ENCODE assay signal across 8 cellular contexts in genomic region chr15:58980351-58980939, GRCh38. TPM values are rescaled to one million over a fixed set of nuclear protein-coding genes. Genes with fewer than 3 reads are reported as not detected.
A peak's percentile ranks its signal among the peaks of the same experiment; 100 is the strongest.
DNase-seq lines count a peak whose midpoint lies in the region; ATAC-seq and TF ChIP-seq lines count a peak whose summit lies in the region.

No MANE protein-coding gene starts in this region.

- H3K9ac ChIP-seq in endodermal cell (ENCODE audit: extremely low read depth, low read length, poor library complexity, severe bottlenecking): no peak overlapping the region
- no peak overlapping the region for H3K9ac ChIP-seq in neural progenitor cell

- DNase-seq in HFFc6 (peak; percentile 11), Peyer's patch (no peak), endodermal cell (no peak), neural progenitor cell (ENCODE audit: low spot score) (peak; percentile 14), posterior cingulate gyrus (no peak)
- DNase-seq in stimulated activated CD8-positive, alpha-beta memory T cell treated with anti-CD3 and anti-CD28 coated beads, Interleukin-4, amount 100 ng/mL, for 48 hours: no peak

- H3K36me3 Mint-ChIP-seq in HFFc6 (ENCODE audit: low read depth) (no peaks in the 10 kb centered on the region), endodermal cell (ENCODE audit: low read depth) (no peaks in the 10 kb centered on the region), neural progenitor cell (no peaks in the 10 kb centered on the region)

- TF ChIP-seq POLR2A in Peyer's patch (IDR thresholded peaks at IDR 0.05): no peak

- intact Hi-C loops in posterior cingulate gyrus (cut with DNase I): loop anchor here (1.0 to 10.0 kb wide), 2 partner anchors 124 to 513 kb away; partner anchors contain the start of gene CCNB2

- H3K4me1 ChIP-seq in Peyer's patch (peaks cover 0 to 5% (median 2%) of the 10 kb centered on the region in 4 donors), endodermal cell (ENCODE audit: control insufficient read depth, insufficient read depth, low read length) (no peaks in the 10 kb centered on the region), neural progenitor cell (no peaks in the 10 kb centered on the region)

- no peaks in the 10 kb centered on the region; the same call in none of the 2 replicates for H3K27me3 Mint-ChIP-seq in HFFc6 (ENCODE audit: insufficient read depth)
- peaks cover 4% of the 10 kb centered on the region for H3K27me3 Mint-ChIP-seq in endodermal cell (ENCODE audit: insufficient read depth)
- no peaks in the 10 kb centered on the region for H3K27me3 Mint-ChIP-seq in neural progenitor cell (ENCODE audit: insufficient read depth, low read depth)

- TF ChIP-seq CTCF in C4-2B (conservative IDR thresholded peaks at IDR 0.05) (peak; percentile 75), HFFc6 (IDR thresholded peaks at IDR 0.05) (peak; percentile 80), Peyer's patch (IDR thresholded peaks at IDR 0.05) (peak; percentile 18 to 68 (median 59)), endodermal cell (conservative IDR thresholded peaks at IDR 0.05) (peak; percentile 75), neural progenitor cell (IDR thresholded peaks at IDR 0.05) (peak; percentile 64)

- H3K36me3 ChIP-seq in Peyer's patch: no peaks in the 10 kb centered on the region
- no peaks in the 10 kb centered on the region for H3K36me3 ChIP-seq in endodermal cell (ENCODE audit: control insufficient read depth, insufficient read depth, low read length)
- no peaks in the 10 kb centered on the region for H3K36me3 ChIP-seq in neural progenitor cell

- H3K4me1 Mint-ChIP-seq in HFFc6 (ENCODE audit: low read depth) (peaks cover 35% of the 10 kb centered on the region), endodermal cell (no peaks in the 10 kb centered on the region), neural progenitor cell (no peaks in the 10 kb centered on the region)

- no peak overlapping the region for H3K27ac ChIP-seq in C4-2B
- H3K27ac ChIP-seq in Peyer's patch: peak overlapping the region in 2 of 4 donors; percentile 58 to 70
- H3K27ac ChIP-seq in endodermal cell (ENCODE audit: low read depth, low read length): no peak overlapping the region
- H3K27ac ChIP-seq in neural progenitor cell: no peak overlapping the region

- no peaks in the 10 kb centered on the region for H3F3A ChIP-seq in neural progenitor cell (ENCODE audit: low read depth)

- no peak overlapping the region for H2AFZ ChIP-seq in neural progenitor cell (replicated peaks)

- H3K27me3 ChIP-seq in Peyer's patch (no peaks in the 10 kb centered on the region), endodermal cell (ENCODE audit: control insufficient read depth, insufficient read depth, low read length, poor library complexity, severe bottlenecking) (no peaks in the 10 kb centered on the region), neural progenitor cell (peaks cover 14% of the 10 kb centered on the region)

- no peaks in the 10 kb centered on the region for H3K79me2 ChIP-seq in neural progenitor cell (ENCODE audit: low read depth)

- no peak overlapping the region for H3K27ac Mint-ChIP-seq in HFFc6
- H3K27ac Mint-ChIP-seq in endodermal cell: no peak overlapping the region
- H3K27ac Mint-ChIP-seq in neural progenitor cell: no peak overlapping the region

- WGBS in endodermal cell (ENCODE audit: insufficient coverage in 1 of 2, insufficient read length in 1 of 2), 2 experiments: 21% methylated on average over 3 of the region's 5 CpGs; no CpG with 5 or more reads in 1 of the 2 experiments

- H3K4me2 ChIP-seq in neural progenitor cell: no peak overlapping the region

- no peak for ATAC-seq in HG03097 (IDR thresholded peaks at IDR 0.05; ENCODE audit: low FRiP score, unreplicated experiment)

- H3K4me3 Mint-ChIP-seq in HFFc6 (no peak overlapping the region; the same call in 1 of the 2 replicates), endodermal cell (no peak overlapping the region), neural progenitor cell (no peak overlapping the region)

- H3K9me3 Mint-ChIP-seq in HFFc6: no peaks in the 10 kb centered on the region
- no peaks in the 10 kb centered on the region for H3K9me3 Mint-ChIP-seq in endodermal cell
- no peaks in the 10 kb centered on the region for H3K9me3 Mint-ChIP-seq in neural progenitor cell

- no peaks in the 10 kb centered on the region for H4K20me1 ChIP-seq in neural progenitor cell (ENCODE audit: low read depth)

- H3K9me3 ChIP-seq in Peyer's patch: no peaks in the 10 kb centered on the region
- H3K9me3 ChIP-seq in endodermal cell (ENCODE audit: control insufficient read depth, low read length): no peaks in the 10 kb centered on the region
- no peaks in the 10 kb centered on the region for H3K9me3 ChIP-seq in neural progenitor cell (ENCODE audit: low read depth)

- H3K4me3 ChIP-seq in Peyer's patch (no peak overlapping the region), endodermal cell (ENCODE audit: low read length) (no peak overlapping the region), neural progenitor cell (no peak overlapping the region)

RNA-seq across cellular contexts. Expression of gene RNF111, which starts 7.0 kb away (rescaled TPM):
- 10 to 100 TPM; 29.1 to 32.7 (median 32.4) TPM for total RNA-seq in HFFc6 (2021; fragmentation: NEBNext Ultra II Directional; extraction: Animal tissue kit (Norgen Biotek cat#: 25700))
- 10 to 100 TPM; 24.5 to 45.4 (median 28.4) TPM for total RNA-seq in Peyer's patch
- total RNA-seq in endodermal cell: 10 to 100 TPM; 31.6 to 31.9 TPM
- 25.7 TPM for polyA plus RNA-seq in endodermal cell (2013, experiment 1 of 2)
- polyA plus RNA-seq in endodermal cell (2013, experiment 2 of 2): 27.2 TPM
- total RNA-seq in neural progenitor cell (ENCODE audit: low replicate concordance): 21.2 and 32.3 TPM in 2 replicates

RNA-seq across cellular contexts. Expression of gene SLTM, which starts 47.0 kb away (rescaled TPM):
- 10 to 100 TPM; 38.1 to 49.4 (median 45.3) TPM for total RNA-seq in HFFc6 (2021; fragmentation: NEBNext Ultra II Directional; extraction: Animal tissue kit (Norgen Biotek cat#: 25700))
- total RNA-seq in Peyer's patch: 100 to 1,000 TPM in 3 of 4 donors, 10 to 100 TPM in 1; 82.3 to 408 (median 130) TPM
- 10 to 100 TPM; 77.1 to 96.8 TPM for total RNA-seq in endodermal cell
- polyA plus RNA-seq in endodermal cell (2013, experiment 1 of 2): 80.5 TPM
- 77.3 TPM for polyA plus RNA-seq in endodermal cell (2013, experiment 2 of 2)
- total RNA-seq in neural progenitor cell (ENCODE audit: low replicate concordance): 106 and 152 TPM in 2 replicates

Comparison
In these comparisons a context has a peak if more than half of its experiments do, and no peak if none do; other contexts are left out.
1. DNase-seq: peak in HFFc6 (single experiment) and neural progenitor cell (single experiment); none in Peyer's patch (0 of 3), endodermal cell (single experiment), stimulated activated CD8-positive, alpha-beta memory T cell treated with anti-CD3 and anti-CD28 coated beads, Interleukin-4, amount 100 ng/mL, for 48 hours (single experiment) and posterior cingulate gyrus (0 of 10).
2. Peak in every context shown above with its lines, with median percentiles within 50 percentile points of each other: CTCF ChIP-seq.